ENCODE assay signal across 17 cellular contexts in the genomic region with DNA sequence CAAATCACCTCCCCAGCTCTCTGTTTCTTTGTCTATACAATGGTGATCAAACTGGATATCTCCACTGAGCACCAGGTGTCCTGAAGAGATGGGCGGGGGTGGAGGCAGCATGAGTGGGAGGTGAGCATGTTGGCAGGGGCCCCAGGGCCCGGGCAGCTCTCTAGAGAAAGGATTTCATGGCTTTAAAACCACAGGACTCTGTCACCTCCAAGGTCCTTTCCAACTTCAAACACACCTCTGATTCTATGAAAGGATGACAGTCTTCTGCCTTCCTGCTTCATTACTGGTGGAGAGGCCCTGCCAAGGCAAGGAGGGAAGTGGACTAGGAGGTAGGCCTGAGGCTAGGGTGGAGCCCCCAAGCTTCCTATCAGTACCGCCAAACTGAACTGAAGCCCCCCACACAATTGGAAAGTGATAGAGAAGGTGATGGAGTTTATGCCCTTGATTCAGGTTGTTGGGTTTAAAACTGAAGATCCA. TPM values are rescaled to one million over a fixed set of nuclear protein-coding genes. Genes with fewer than 3 reads are reported as not detected.
DNase-seq lines count a peak whose midpoint lies in the region; ATAC-seq lines count a peak whose summit lies in the region.
"Had no signal": no experiment of that assay in that cellular context is flagged by ENCODE, and none has a peak within 500 bp of the region (broad histone marks: within the 10 kb centered on the region; RNA-seq: fewer than 3 reads in every experiment).

No MANE protein-coding gene starts in this region.

- H2BK120ac ChIP-seq in mesendoderm (ENCODE audit: low read depth, low read length) = no peak overlapping the region

- H3K27ac ChIP-seq in mucosa of rectum (ENCODE audit: low read depth in 2 of 2, low read length in 2 of 2) = peak overlapping the region; percentile 71 to 79
- no peak overlapping the region for H3K27ac ChIP-seq in mesendoderm (ENCODE audit: low read depth, low read length)
- no peak overlapping the region for H3K27ac ChIP-seq in SJCRH30
- H3K27ac ChIP-seq: tibial nerve had no signal

- H4K5ac ChIP-seq in mesendoderm (ENCODE audit: low read length) = no peak overlapping the region

- no peak overlapping the region for H2AK5ac ChIP-seq in mesendoderm (ENCODE audit: low read length)

- H3K4me3 ChIP-seq in mucosa of rectum (ENCODE audit: low read length in 2 of 2) (peak overlapping the region in 1 of 2 donors; percentile 4), mesendoderm (ENCODE audit: low read length) (no peak overlapping the region), SJCRH30 (no peak overlapping the region)
- H3K4me3 ChIP-seq: esophagus squamous epithelium, left lung, tibial nerve had no signal

- H3K23ac ChIP-seq in mesendoderm (ENCODE audit: low read length) = no peak overlapping the region

- no peak overlapping the region for H3K4me2 ChIP-seq in mesendoderm (ENCODE audit: low read length)

- no peaks in the 10 kb centered on the region for H3K9me3 ChIP-seq in mucosa of rectum (ENCODE audit: control insufficient read depth in 2 of 2, low read length in 2 of 2)
- H3K9me3 ChIP-seq in SJCRH30 (replicated peaks) = no peaks in the 10 kb centered on the region
- H3K9me3 ChIP-seq: esophagus squamous epithelium, left lung, tibial nerve had no signal

- no peak overlapping the region for H3K18ac ChIP-seq in mesendoderm (ENCODE audit: low read length)

- DNase-seq in NCI-H146 (lab: John Stamatoyannopoulos, UW) = peak; percentile 10
- no peak for DNase-seq in NCI-H146 treated with DMSO at 0.1 percent for 48 hours (lab: John Stamatoyannopoulos, UW; ENCODE audit: unreplicated experiment)
- peak; percentile 26 for DNase-seq in SW480 (ENCODE audit: low spot score)
- DNase-seq in mesendoderm = no peak
- no peak for DNase-seq in SJCRH30
- DNase-seq in globus pallidus (ENCODE audit: low spot score) = no peak
- DNase-seq: 8988T; activated CD4-positive, alpha-beta T cell treated with anti-CD3 and anti-CD28 coated beads, Interleukin-2, amount 50 U/mL, for 1 hour; esophagus squamous epithelium; GF-D8; left lung; naive thymus-derived CD8-positive, alpha-beta T cell; NCI-H1048 had no signal

- H2BK15ac ChIP-seq in mesendoderm (replicated peaks; ENCODE audit: low read depth) = no peak overlapping the region

- H3K4me1 ChIP-seq in mucosa of rectum (ENCODE audit: control insufficient read depth in 2 of 2, insufficient read depth in 2 of 2, low read length in 2 of 2) (peaks cover 35 to 61% of the 10 kb centered on the region in 2 donors), mesendoderm (ENCODE audit: control insufficient read depth, low read depth, low read length) (peaks cover 17% of the 10 kb centered on the region), SJCRH30 (peaks cover 20% of the 10 kb centered on the region; the same call in 1 of the 2 replicates)
- H3K4me1 ChIP-seq: left lung had no signal

- peak overlapping the region in 1 of 2 donors; percentile 59 for H3K9ac ChIP-seq in mucosa of rectum (ENCODE audit: low read depth in 1 of 2, low read length in 2 of 2)
- no peak overlapping the region for H3K9ac ChIP-seq in mesendoderm (ENCODE audit: low read length)

- H3K56ac ChIP-seq in mesendoderm (ENCODE audit: low read length) = no peak overlapping the region

- H3K27me3 ChIP-seq in mucosa of rectum (ENCODE audit: control insufficient read depth in 2 of 2, insufficient read depth in 2 of 2, low read length in 2 of 2) (no peaks in the 10 kb centered on the region), mesendoderm (ENCODE audit: insufficient read depth, low read length, poor library complexity) (no peaks in the 10 kb centered on the region), SJCRH30 (no peaks in the 10 kb centered on the region)
- H3K27me3 ChIP-seq: esophagus squamous epithelium, left lung, tibial nerve had no signal

- peak; percentile 35 for ATAC-seq in GM19463 (IDR thresholded peaks at IDR 0.05; ENCODE audit: unreplicated experiment)
- ATAC-seq: activated T-helper 17 cell treated with anti-CD3 and anti-CD28 coated beads, Interleukin-2, amount 50 U/mL, for 72 hours; left lung; naive thymus-derived CD8-positive, alpha-beta T cell had no signal

- no peak overlapping the region for H4K8ac ChIP-seq in mesendoderm (ENCODE audit: low read depth, low read length)

- no peak overlapping the region for H2BK5ac ChIP-seq in mesendoderm (ENCODE audit: low read length)

- no CpG with 5 or more reads among the region's 3 CpGs for WGBS in mesendoderm (ENCODE audit: extremely low coverage, insufficient coverage, low lambda C conversion rate)

- H3K4ac ChIP-seq in mesendoderm (ENCODE audit: low read depth, low read length) = no peak overlapping the region

- no peaks in the 10 kb centered on the region for H3K79me1 ChIP-seq in mesendoderm (ENCODE audit: low read length)

- H3K36me3 ChIP-seq in mucosa of rectum (ENCODE audit: control insufficient read depth in 2 of 2, insufficient read depth in 2 of 2, low read length in 2 of 2) = peaks cover 0 to 2% of the 10 kb centered on the region in 2 donors
- no peaks in the 10 kb centered on the region for H3K36me3 ChIP-seq in mesendoderm (ENCODE audit: control insufficient read depth, insufficient read depth, low read length)
- peaks cover 10% of the 10 kb centered on the region for H3K36me3 ChIP-seq in SJCRH30
- H3K36me3 ChIP-seq: esophagus squamous epithelium, left lung had no signal

- H3K79me2 ChIP-seq in mesendoderm (ENCODE audit: control insufficient read depth, insufficient read depth, low read length) = no peaks in the 10 kb centered on the region

RNA-seq across cellular contexts. Expression of a gene that starts 38.6 kb away (rescaled TPM):
- polyA plus RNA-seq in mesendoderm (2013, experiment 1 of 2) = 13.0 TPM
- polyA plus RNA-seq in mesendoderm (2013, experiment 2 of 2) = 13.2 TPM
- 26.0 and 30.8 TPM in 2 replicates for total RNA-seq in SJCRH30 (2014; rRNA removed; shearing (Covaris generic))

Comparison
In these comparisons a context has a peak if more than half of its experiments do, and no peak if none do; other contexts are left out.
1. DNase-seq: peak in NCI-H146 (single experiment) and SW480 (single experiment); none in NCI-H146 treated with DMSO at 0.1 percent for 48 hours (single experiment), mesendoderm (single experiment), SJCRH30 (0 of 2) and globus pallidus (single experiment).
2. H3K27ac ChIP-seq: peak in mucosa of rectum (2 of 2); none in mesendoderm (single experiment) and SJCRH30 (single experiment).